ENCODE assay signal across 9 cellular contexts in genomic region chr7:137987968-137988367, GRCh38. TPM values are rescaled to one million over a fixed set of nuclear protein-coding genes. Genes with fewer than 3 reads are reported as not detected.
DNase-seq lines count a peak whose midpoint lies in the region; ATAC-seq and TF ChIP-seq lines count a peak whose summit lies in the region.
"Had no signal": no experiment of that assay in that cellular context is flagged by ENCODE, and none has a peak within 500 bp of the region (broad histone marks: within the 10 kb centered on the region; RNA-seq: fewer than 3 reads in every experiment).

No MANE protein-coding gene starts in this region.

- no peak for TF ChIP-seq CTCF in stomach (IDR thresholded peaks at IDR 0.05)

- H3K27ac Mint-ChIP-seq in activated T-helper 1 cell treated with anti-CD3 and anti-CD28 coated beads, Interleukin-12 subunit alpha, Interleukin-12 subunit beta, Interleukin-2, Interleukin-4 antibody, amounts not matched to agents 30 ng/mL and 10 ng/mL and 1 ng/mL, durations not matched to agents 14 hours and 24 hours and 36 hours: peak overlapping the region; percentile 19
- H3K27ac Mint-ChIP-seq: GM23338 had no signal

- intact Hi-C loops in activated T-helper 1 cell treated with anti-CD3 and anti-CD28 coated beads, Interleukin-12 subunit alpha, Interleukin-12 subunit beta, Interleukin-2, Interleukin-4 antibody, amounts not matched to agents 30 ng/mL and 10 ng/mL and 1 ng/mL, durations not matched to agents 14 hours and 24 hours and 36 hours (cut with micrococcal nuclease): no loop called here
- intact Hi-C loops in stomach (cut with DNase I; ENCODE audit: low total_unique reads): no loop called here

- no peak overlapping the region for H3K4me3 Mint-ChIP-seq in activated T-helper 1 cell treated with anti-CD3 and anti-CD28 coated beads, Interleukin-12 subunit alpha, Interleukin-12 subunit beta, Interleukin-2, Interleukin-4 antibody, amounts not matched to agents 30 ng/mL and 10 ng/mL and 1 ng/mL, durations not matched to agents 14 hours and 24 hours and 36 hours
- H3K4me3 Mint-ChIP-seq: GM23338 had no signal

- no peaks in the 10 kb centered on the region for H3K27me3 ChIP-seq in stomach

- H3K36me3 Mint-ChIP-seq in activated T-helper 1 cell treated with anti-CD3 and anti-CD28 coated beads, Interleukin-12 subunit alpha, Interleukin-12 subunit beta, Interleukin-2, Interleukin-4 antibody, amounts not matched to agents 30 ng/mL and 10 ng/mL and 1 ng/mL, durations not matched to agents 14 hours and 24 hours and 36 hours (ENCODE audit: low read depth): peaks cover 31% of the 10 kb centered on the region

- no peaks in the 10 kb centered on the region for H3K9me3 ChIP-seq in stomach

- no peak for TF ChIP-seq POLR2A in stomach (IDR thresholded peaks at IDR 0.05)

- TF ChIP-seq EP300 in stomach (IDR thresholded peaks at IDR 0.05): no peak

- peaks cover 0 to under 1% (median 0%) of the 10 kb centered on the region in 4 donors for H3K36me3 ChIP-seq in stomach

- H3K4me1 Mint-ChIP-seq in activated T-helper 1 cell treated with anti-CD3 and anti-CD28 coated beads, Interleukin-12 subunit alpha, Interleukin-12 subunit beta, Interleukin-2, Interleukin-4 antibody, amounts not matched to agents 30 ng/mL and 10 ng/mL and 1 ng/mL, durations not matched to agents 14 hours and 24 hours and 36 hours (ENCODE audit: low read depth): peaks cover 26% of the 10 kb centered on the region

- H3K27ac ChIP-seq in stomach: peak overlapping the region in 4 of 5 donors; percentile 65 to 97 (median 90)

- peaks cover 8% of the 10 kb centered on the region for H3K9me3 Mint-ChIP-seq in activated T-helper 1 cell treated with anti-CD3 and anti-CD28 coated beads, Interleukin-12 subunit alpha, Interleukin-12 subunit beta, Interleukin-2, Interleukin-4 antibody, amounts not matched to agents 30 ng/mL and 10 ng/mL and 1 ng/mL, durations not matched to agents 14 hours and 24 hours and 36 hours
- H3K9me3 Mint-ChIP-seq: GM23338 had no signal

- no peaks in the 10 kb centered on the region for H3K27me3 Mint-ChIP-seq in activated T-helper 1 cell treated with anti-CD3 and anti-CD28 coated beads, Interleukin-12 subunit alpha, Interleukin-12 subunit beta, Interleukin-2, Interleukin-4 antibody, amounts not matched to agents 30 ng/mL and 10 ng/mL and 1 ng/mL, durations not matched to agents 14 hours and 24 hours and 36 hours (ENCODE audit: insufficient read depth)

- WGBS in stomach, 5 donors: 53 to 67% (median 57%) methylated on average over 4 of the region's 4 CpGs

- H3K4me3 ChIP-seq in stomach: no peak overlapping the region
- H3K4me3 ChIP-seq: GM23338 had no signal

- DNase-seq in activated T-helper 1 cell treated with anti-CD3 and anti-CD28 coated beads, Interleukin-12 subunit alpha, Interleukin-12 subunit beta, Interleukin-2, Interleukin-4 antibody, amounts not matched to agents 30 ng/mL and 10 ng/mL and 1 ng/mL, durations not matched to agents 14 hours and 24 hours and 36 hours (ENCODE audit: low spot score): no peak
- no peak for DNase-seq in stomach
- DNase-seq in SIG-M5 (lab: John Stamatoyannopoulos, UW): no peak
- no peak for DNase-seq in C1 segment of cervical spinal cord (lab: John Stamatoyannopoulos, UW)
- DNase-seq in AML-193 (lab: John Stamatoyannopoulos, UW): no peak
- DNase-seq in activated CD4-positive, alpha-beta T cell treated with anti-CD3 and anti-CD28 coated beads, Interleukin-2, amount 50 U/mL, for 4 hours: no peak

- peak; percentile 60 for ATAC-seq in GM19395 (IDR thresholded peaks at IDR 0.05; ENCODE audit: unreplicated experiment)
- peak; percentile 65 for ATAC-seq in HG02885 (IDR thresholded peaks at IDR 0.05; ENCODE audit: poor library complexity, unreplicated experiment)
- ATAC-seq: GM23338 had no signal

- peaks cover 83 to 100% (median 94%) of the 10 kb centered on the region in 4 donors for H3K4me1 ChIP-seq in stomach

RNA-seq across cellular contexts. Expression of gene CREB3L2, which starts 13.9 kb away (rescaled TPM):
- total RNA-seq in activated T-helper 1 cell treated with anti-CD3 and anti-CD28 coated beads, Interleukin-12 subunit alpha, Interleukin-12 subunit beta, Interleukin-2, Interleukin-4 antibody, amounts not matched to agents 30 ng/mL and 10 ng/mL and 1 ng/mL, durations not matched to agents 14 hours and 24 hours and 36 hours: 61.6 and 61.8 TPM in 2 replicates
- 100 to 1,000 TPM in 1 of 5 donors, 10 to 100 TPM in 4; 22.6 to 258 (median 38.8) TPM for total RNA-seq in stomach
- 1 to 10 TPM; 5.8 to 8.6 (median 6.6) TPM for polyA plus RNA-seq in stomach
